28 cellular contexts compared by ENCODE assay signal in genomic region chr19:43599635-43600295, GRCh38.
DNase-seq lines count a peak whose midpoint lies in the region; ATAC-seq, FAIRE-seq and TF ChIP-seq lines count a peak whose summit lies in the region.
"Had no signal": no experiment of that assay in that cellular context is flagged by ENCODE, and none has a peak within 500 bp of the region (broad histone marks: within the 10 kb centered on the region; RNA-seq: fewer than 3 reads in every experiment).

No MANE protein-coding gene starts in this region.

- no peak for TF ChIP-seq POLR2A in H54 (IDR thresholded peaks at IDR 0.05; ENCODE audit: low read depth, low read length)

- no peaks in the 10 kb centered on the region for H3K9me3 ChIP-seq in OCI-LY3 (ENCODE audit: insufficient read depth, low read length)
- H3K9me3 ChIP-seq: BLaER1 treated with 17β-estradiol and CSF1 and Interleukin-3, amounts not matched to agents 10 nM and 100 nM; HAP-1; lower lobe of right lung; neutrophil; thyroid gland had no signal

- H3K27me3 ChIP-seq in OCI-LY3 (ENCODE audit: low read depth, low read length): no peaks in the 10 kb centered on the region
- H3K27me3 ChIP-seq: BLaER1 treated with 17β-estradiol and CSF1 and Interleukin-3, amounts not matched to agents 10 nM and 100 nM; neutrophil; thyroid gland had no signal

- H3K27ac Mint-ChIP-seq in activated naive CD4-positive, alpha-beta T cell treated with anti-CD3 and anti-CD28 coated beads, Interleukin-2, amount 50 U/mL, for 24 hours: peak overlapping the region; percentile 41
- H3K27ac Mint-ChIP-seq in activated naive CD4-positive, alpha-beta T cell treated with anti-CD3 and anti-CD28 coated beads, Interleukin-2, amount 10 ng/mL, durations not matched to agents 7 days and 5 days: no peak overlapping the region
- peak overlapping the region; percentile 11 to 27 for H3K27ac Mint-ChIP-seq in stimulated activated naive CD8-positive, alpha-beta T cell treated with anti-CD3 and anti-CD28 coated beads, Interleukin-15, amount 100 ng/mL, for 72 hours
- H3K27ac Mint-ChIP-seq: activated CD4-positive, alpha-beta memory T cell treated with anti-CD3 and anti-CD28 coated beads, Interleukin-2, amount 10 ng/mL, durations not matched to agents 7 days and 5 days; activated naive CD4-positive, alpha-beta T cell treated with anti-CD3 and anti-CD28 coated beads for 36 hours had no signal

- no peak overlapping the region for H3K4me3 ChIP-seq in OCI-LY3 (ENCODE audit: low read length)
- H3K4me3 ChIP-seq: BLaER1 treated with 17β-estradiol and CSF1 and Interleukin-3, amounts not matched to agents 10 nM and 100 nM; coronary artery; HAP-1; lower lobe of right lung; thyroid gland had no signal

- H2AFZ ChIP-seq in OCI-LY3 (ENCODE audit: low read depth, low read length): no peak overlapping the region

- peaks cover 19% of the 10 kb centered on the region for H3K36me3 ChIP-seq in OCI-LY3 (replicated peaks; ENCODE audit: low read depth, low read length)

- no peak for ATAC-seq in stimulated activated naive CD8-positive, alpha-beta T cell treated with anti-CD3 and anti-CD28 coated beads, Interleukin-15, amount 100 ng/mL, for 72 hours
- ATAC-seq: lower lobe of right lung; Right ventricle myocardium inferior; stimulated activated memory B cell treated with anti-CD40 and anti-IgM and Interleukin-4, amounts not matched to agents 10 μg/mL and 1 μg/mL and 100 μg/mL, for 72 hours had no signal

- H3K27me3 Mint-ChIP-seq in activated naive CD4-positive, alpha-beta T cell treated with anti-CD3 and anti-CD28 coated beads, Interleukin-2, amount 50 U/mL, for 24 hours: no peaks in the 10 kb centered on the region
- peaks cover 5% of the 10 kb centered on the region for H3K27me3 Mint-ChIP-seq in activated naive CD4-positive, alpha-beta T cell treated with anti-CD3 and anti-CD28 coated beads, Interleukin-2, amount 10 ng/mL, durations not matched to agents 7 days and 5 days
- H3K27me3 Mint-ChIP-seq in stimulated activated naive CD8-positive, alpha-beta T cell treated with anti-CD3 and anti-CD28 coated beads, Interleukin-15, amount 100 ng/mL, for 72 hours: no peaks in the 10 kb centered on the region
- H3K27me3 Mint-ChIP-seq: activated CD4-positive, alpha-beta memory T cell treated with anti-CD3 and anti-CD28 coated beads, Interleukin-2, amount 10 ng/mL, durations not matched to agents 7 days and 5 days; stimulated activated memory B cell treated with anti-CD40 and anti-IgM and Interleukin-4, amounts not matched to agents 10 μg/mL and 1 μg/mL and 100 μg/mL, for 72 hours had no signal

- no peaks in the 10 kb centered on the region for H4K20me1 ChIP-seq in OCI-LY3 (ENCODE audit: insufficient read depth, low read length)

- no peak overlapping the region for H3K9ac ChIP-seq in OCI-LY3 (ENCODE audit: low read length)
- H3K9ac ChIP-seq: KMS-11 had no signal

- no peak for FAIRE-seq in H54 (lab: Jason Lieb, UNC)
- FAIRE-seq: kidney, small intestine had no signal

- H3K27ac ChIP-seq in OCI-LY3 (ENCODE audit: low read length): no peak overlapping the region
- H3K27ac ChIP-seq: BLaER1 treated with 17β-estradiol and CSF1 and Interleukin-3, amounts not matched to agents 10 nM and 100 nM; coronary artery; KMS-11; lower lobe of right lung; neutrophil; thyroid gland had no signal

- H3K36me3 Mint-ChIP-seq in activated naive CD4-positive, alpha-beta T cell treated with anti-CD3 and anti-CD28 coated beads, Interleukin-2, amount 50 U/mL, for 24 hours: no peaks in the 10 kb centered on the region
- peaks cover 24% of the 10 kb centered on the region for H3K36me3 Mint-ChIP-seq in activated naive CD4-positive, alpha-beta T cell treated with anti-CD3 and anti-CD28 coated beads, Interleukin-2, amount 10 ng/mL, durations not matched to agents 7 days and 5 days

- peak; percentile 29; the same call in 1 of the 2 replicates for TF ChIP-seq CTCF in OCI-LY3 (IDR thresholded peaks at IDR 0.05; ENCODE audit: low read depth, low read length)

- no peaks in the 10 kb centered on the region for H3K9me3 Mint-ChIP-seq in activated naive CD4-positive, alpha-beta T cell treated with anti-CD3 and anti-CD28 coated beads, Interleukin-2, amount 50 U/mL, for 24 hours
- H3K9me3 Mint-ChIP-seq in activated naive CD4-positive, alpha-beta T cell treated with anti-CD3 and anti-CD28 coated beads, Interleukin-2, amount 10 ng/mL, durations not matched to agents 7 days and 5 days: no peaks in the 10 kb centered on the region
- no peaks in the 10 kb centered on the region for H3K9me3 Mint-ChIP-seq in stimulated activated naive CD8-positive, alpha-beta T cell treated with anti-CD3 and anti-CD28 coated beads, Interleukin-15, amount 100 ng/mL, for 72 hours
- H3K9me3 Mint-ChIP-seq: activated CD4-positive, alpha-beta memory T cell treated with anti-CD3 and anti-CD28 coated beads, Interleukin-2, amount 10 ng/mL, durations not matched to agents 7 days and 5 days; activated naive CD4-positive, alpha-beta T cell treated with anti-CD3 and anti-CD28 coated beads for 36 hours; stimulated activated memory B cell treated with anti-CD40 and anti-IgM and Interleukin-4, amounts not matched to agents 10 μg/mL and 1 μg/mL and 100 μg/mL, for 72 hours had no signal

- H3K4me2 ChIP-seq in OCI-LY3 (ENCODE audit: low read length): no peak overlapping the region
- H3K4me2 ChIP-seq: KMS-11 had no signal

- peaks cover 27% of the 10 kb centered on the region for H3K4me1 Mint-ChIP-seq in activated naive CD4-positive, alpha-beta T cell treated with anti-CD3 and anti-CD28 coated beads, Interleukin-2, amount 50 U/mL, for 24 hours
- peaks cover 32% of the 10 kb centered on the region for H3K4me1 Mint-ChIP-seq in activated naive CD4-positive, alpha-beta T cell treated with anti-CD3 and anti-CD28 coated beads, Interleukin-2, amount 10 ng/mL, durations not matched to agents 7 days and 5 days
- H3K4me1 Mint-ChIP-seq in stimulated activated naive CD8-positive, alpha-beta T cell treated with anti-CD3 and anti-CD28 coated beads, Interleukin-15, amount 100 ng/mL, for 72 hours: peaks cover 33% of the 10 kb centered on the region

- no peak for DNase-seq in activated naive CD4-positive, alpha-beta T cell treated with anti-CD3 and anti-CD28 coated beads, Interleukin-2, amount 10 ng/mL, durations not matched to agents 7 days and 5 days
- DNase-seq in cerebellar cortex (ENCODE audit: low spot score) (peak; percentile 79), NCI-H82 treated with DMSO at 0.1 percent for 48 hours (lab: John Stamatoyannopoulos, UW; ENCODE audit: unreplicated experiment) (no peak), H54 (ENCODE audit: insufficient read length, low spot score) (no peak), NCI-H2171 (lab: John Stamatoyannopoulos, UW) (no peak)
- DNase-seq in stimulated activated naive CD8-positive, alpha-beta T cell treated with anti-CD3 and anti-CD28 coated beads, Interleukin-15, amount 100 ng/mL, for 72 hours: no peak
- DNase-seq: activated CD4-positive, alpha-beta memory T cell treated with anti-CD3 and anti-CD28 coated beads, Interleukin-2, amount 10 ng/mL, durations not matched to agents 7 days and 5 days; activated CD4-positive, CD25-positive, alpha-beta regulatory T cell; activated naive CD4-positive, alpha-beta T cell treated with anti-CD3 and anti-CD28 coated beads for 36 hours; activated T-cell treated with anti-CD3 and anti-CD28 coated beads, Interleukin-2, amount 50 U/mL, for 1 hour; GDM1; kidney; lower lobe of right lung; NCI-H1694 treated with DMSO at 0.1 percent for 48 hours; NCI-H69; small intestine; stimulated activated CD4-positive, alpha-beta T cell treated with anti-CD3 and anti-CD28 coated beads, Interleukin-2, amount 100 ng/mL, for 24 hours; T-helper 9 cell; thyroid gland had no signal

- peaks cover 13% of the 10 kb centered on the region for H3K4me1 ChIP-seq in OCI-LY3 (ENCODE audit: low read length)

- peaks cover 34% of the 10 kb centered on the region for H3K79me2 ChIP-seq in OCI-LY3 (ENCODE audit: low read length)

- CTCF ChIA-PET in activated naive CD4-positive, alpha-beta T cell treated with anti-CD3 and anti-CD28 coated beads, Interleukin-2, amount 10 ng/mL, durations not matched to agents 7 days and 5 days (lab: Charles Lee): no interaction called here

- no peak overlapping the region for H3K4me3 Mint-ChIP-seq in activated naive CD4-positive, alpha-beta T cell treated with anti-CD3 and anti-CD28 coated beads, Interleukin-2, amount 50 U/mL, for 24 hours
- H3K4me3 Mint-ChIP-seq in activated naive CD4-positive, alpha-beta T cell treated with anti-CD3 and anti-CD28 coated beads, Interleukin-2, amount 10 ng/mL, durations not matched to agents 7 days and 5 days: no peak overlapping the region
- no peak overlapping the region for H3K4me3 Mint-ChIP-seq in stimulated activated naive CD8-positive, alpha-beta T cell treated with anti-CD3 and anti-CD28 coated beads, Interleukin-15, amount 100 ng/mL, for 72 hours
- H3K4me3 Mint-ChIP-seq: activated CD4-positive, alpha-beta memory T cell treated with anti-CD3 and anti-CD28 coated beads, Interleukin-2, amount 10 ng/mL, durations not matched to agents 7 days and 5 days; activated naive CD4-positive, alpha-beta T cell treated with anti-CD3 and anti-CD28 coated beads for 36 hours; stimulated activated memory B cell treated with anti-CD40 and anti-IgM and Interleukin-4, amounts not matched to agents 10 μg/mL and 1 μg/mL and 100 μg/mL, for 72 hours had no signal
